In genomic region chr3:15151166-15151565, GRCh38 we compare ENCODE assay signal across 14 cellular contexts.
"Had no signal": no experiment of that assay in that cellular context is flagged by ENCODE, and none has a peak within 500 bp of the region (broad histone marks: within the 10 kb centered on the region; RNA-seq: fewer than 3 reads in every experiment).

No MANE protein-coding gene starts in this region.

- H3K9me3 ChIP-seq: colonic mucosa, gastroesophageal sphincter, lower lobe of right lung, neutrophil, transverse colon had no signal

- DNase-seq: activated CD4-positive, alpha-beta T cell treated with anti-CD3 and anti-CD28 coated beads, Interleukin-2, amount 50 U/mL, for 1 hour; activated naive CD4-positive, alpha-beta T cell treated with anti-CD3 and anti-CD28 coated beads for 36 hours; activated T-cell treated with anti-CD3 and anti-CD28 coated beads for 4 hours; colonic mucosa; effector CD4-positive, alpha-beta T cell; lower lobe of right lung; naive thymus-derived CD8-positive, alpha-beta T cell; transverse colon had no signal

- H3K27me3 ChIP-seq: colonic mucosa had no signal

- H3K4me1 ChIP-seq: colonic mucosa, gastroesophageal sphincter, lower lobe of right lung, transverse colon had no signal

- H3K27ac ChIP-seq: colonic mucosa, gastroesophageal sphincter, lower lobe of right lung, neutrophil, transverse colon had no signal

- FAIRE-seq: astrocyte had no signal

- ATAC-seq: activated T-helper 17 cell treated with anti-CD3 and anti-CD28 coated beads, Interleukin-2, amount 50 U/mL, for 72 hours; gastroesophageal sphincter; lower lobe of right lung; naive thymus-derived CD8-positive, alpha-beta T cell; stimulated activated memory B cell treated with anti-CD40 and anti-IgM and Interleukin-4, amounts not matched to agents 10 μg/mL and 1 μg/mL and 100 μg/mL, for 72 hours had no signal

- H3K4me3 ChIP-seq: colonic mucosa, gastroesophageal sphincter, lower lobe of right lung, smooth muscle cell, transverse colon had no signal

- H3K36me3 ChIP-seq: colonic mucosa, gastroesophageal sphincter, lower lobe of right lung, neutrophil had no signal
